14 cellular contexts compared by ENCODE assay signal in genomic region chr14:100131181-100131580, GRCh38. TPM values are rescaled to one million over a fixed set of nuclear protein-coding genes. Genes with fewer than 3 reads are reported as not detected.
A peak's percentile ranks its signal among the peaks of the same experiment; 100 is the strongest.
DNase-seq lines count a peak whose midpoint lies in the region; ATAC-seq and TF ChIP-seq lines count a peak whose summit lies in the region.
"Had no signal": no experiment of that assay in that cellular context is flagged by ENCODE, and none has a peak within 500 bp of the region (broad histone marks: within the 10 kb centered on the region; RNA-seq: fewer than 3 reads in every experiment).

No MANE protein-coding gene starts in this region.

- peaks cover 34% of the 10 kb centered on the region for H3K36me3 Mint-ChIP-seq in nephron progenitor cell (ENCODE audit: low read depth)
- peaks cover 68% of the 10 kb centered on the region for H3K36me3 Mint-ChIP-seq in activated CD8-positive, alpha-beta memory T cell treated with anti-CD3 and anti-CD28 coated beads, Interleukin-2, amount 10 ng/mL, durations not matched to agents 7 days and 5 days

- peak; percentile 11 for DNase-seq in DMS53 (lab: John Stamatoyannopoulos, UW)
- DNase-seq in DMS53 treated with DMSO at 0.1 percent for 48 hours (lab: John Stamatoyannopoulos, UW; ENCODE audit: unreplicated experiment): no peak
- peak; percentile 45 for DNase-seq in NCI-H510A (lab: John Stamatoyannopoulos, UW)
- DNase-seq in effector memory CD4-positive, alpha-beta T cell: no peak
- no peak for DNase-seq in nephron progenitor cell
- no peak for DNase-seq in activated CD8-positive, alpha-beta memory T cell treated with anti-CD3 and anti-CD28 coated beads, Interleukin-2, amount 10 ng/mL, durations not matched to agents 7 days and 5 days
- DNase-seq in Karpas-422: no peak
- DNase-seq: 8988T; activated CD8-positive, alpha-beta memory T cell treated with anti-CD3 and anti-CD28 coated beads, Interleukin-2, amount 50 U/mL, for 48 hours; central memory CD4-positive, alpha-beta T cell; NCI-H2029 treated with DMSO at 0.1 percent for 48 hours; PC-3 had no signal

- H3K27ac ChIP-seq in effector memory CD4-positive, alpha-beta T cell (ENCODE audit: insufficient read depth, low read length, poor library complexity, severe bottlenecking): peak overlapping the region; percentile 21
- H3K27ac ChIP-seq in Karpas-422 (ENCODE audit: low read length): no peak overlapping the region

- no peaks in the 10 kb centered on the region for H3K27me3 ChIP-seq in effector memory CD4-positive, alpha-beta T cell (replicated peaks; ENCODE audit: control insufficient read depth, insufficient read depth, low read length, poor library complexity, severe bottlenecking)
- no peaks in the 10 kb centered on the region for H3K27me3 ChIP-seq in Karpas-422 (ENCODE audit: low read length)

- H3K27ac Mint-ChIP-seq in nephron progenitor cell: peak overlapping the region; percentile 79
- H3K27ac Mint-ChIP-seq in activated CD8-positive, alpha-beta memory T cell treated with anti-CD3 and anti-CD28 coated beads, Interleukin-2, amount 10 ng/mL, durations not matched to agents 7 days and 5 days: no peak overlapping the region
- H3K27ac Mint-ChIP-seq: T-helper 1 cell treated with Interleukin-12 subunit alpha and Interleukin-12 subunit beta and Interleukin-4 antibody, amounts not matched to agents 30 μg/mL and 1 μg/mL, for 36 hours had no signal

- H3K4me3 Mint-ChIP-seq in nephron progenitor cell: no peak overlapping the region
- no peak overlapping the region for H3K4me3 Mint-ChIP-seq in activated CD8-positive, alpha-beta memory T cell treated with anti-CD3 and anti-CD28 coated beads, Interleukin-2, amount 10 ng/mL, durations not matched to agents 7 days and 5 days
- H3K4me3 Mint-ChIP-seq: T-helper 1 cell treated with Interleukin-12 subunit alpha and Interleukin-12 subunit beta and Interleukin-4 antibody, amounts not matched to agents 30 μg/mL and 1 μg/mL, for 36 hours had no signal

- H3K79me2 ChIP-seq in Karpas-422 (ENCODE audit: low read length): no peaks in the 10 kb centered on the region

- no peak overlapping the region for H3K4me2 ChIP-seq in Karpas-422 (ENCODE audit: low read depth, low read length, poor library complexity, severe bottlenecking)

- ATAC-seq in activated CD8-positive, alpha-beta memory T cell treated with anti-CD3 and anti-CD28 coated beads, Interleukin-2, amount 10 ng/mL, durations not matched to agents 7 days and 5 days: no peak
- no peak for ATAC-seq in HG03432 (IDR thresholded peaks at IDR 0.05; ENCODE audit: unreplicated experiment)
- ATAC-seq: PC-3 had no signal

- H3K4me1 ChIP-seq in effector memory CD4-positive, alpha-beta T cell (ENCODE audit: control insufficient read depth, insufficient read depth, low read length, poor library complexity, severe bottlenecking): no peaks in the 10 kb centered on the region
- no peaks in the 10 kb centered on the region for H3K4me1 ChIP-seq in Karpas-422 (ENCODE audit: low read length)

- no peaks in the 10 kb centered on the region for H3K9me2 ChIP-seq in Karpas-422 (replicated peaks; ENCODE audit: insufficient read depth, low read length)

- no peak for TF ChIP-seq CTCF in nephron progenitor cell (IDR thresholded peaks at IDR 0.05)

- CTCF ChIA-PET in activated CD8-positive, alpha-beta memory T cell treated with anti-CD3 and anti-CD28 coated beads, Interleukin-2, amount 10 ng/mL, durations not matched to agents 7 days and 5 days (lab: Charles Lee): interaction anchor here (1.0 kb wide), 1 partner anchor 62 kb away, joined by 4 read pairs; no protein-coding TSS in a partner anchor

- no peaks in the 10 kb centered on the region for H3K9me3 ChIP-seq in effector memory CD4-positive, alpha-beta T cell (ENCODE audit: control insufficient read depth, low read length)
- no peaks in the 10 kb centered on the region for H3K9me3 ChIP-seq in Karpas-422 (ENCODE audit: low read length)

- peaks cover 4% of the 10 kb centered on the region for H3K27me3 Mint-ChIP-seq in nephron progenitor cell (ENCODE audit: low read depth, poor library complexity)
- H3K27me3 Mint-ChIP-seq in activated CD8-positive, alpha-beta memory T cell treated with anti-CD3 and anti-CD28 coated beads, Interleukin-2, amount 10 ng/mL, durations not matched to agents 7 days and 5 days: no peaks in the 10 kb centered on the region

- no peaks in the 10 kb centered on the region for H3K9me3 Mint-ChIP-seq in nephron progenitor cell
- no peaks in the 10 kb centered on the region for H3K9me3 Mint-ChIP-seq in activated CD8-positive, alpha-beta memory T cell treated with anti-CD3 and anti-CD28 coated beads, Interleukin-2, amount 10 ng/mL, durations not matched to agents 7 days and 5 days (ENCODE audit: low read depth)
- H3K9me3 Mint-ChIP-seq: T-helper 1 cell treated with Interleukin-12 subunit alpha and Interleukin-12 subunit beta and Interleukin-4 antibody, amounts not matched to agents 30 μg/mL and 1 μg/mL, for 36 hours had no signal

- H3K36me3 ChIP-seq in effector memory CD4-positive, alpha-beta T cell (ENCODE audit: control insufficient read depth, insufficient read depth, low read length): peaks cover 98% of the 10 kb centered on the region
- H3K36me3 ChIP-seq in Karpas-422 (ENCODE audit: insufficient read depth, low read length): no peaks in the 10 kb centered on the region

- no peak overlapping the region for H3K9ac ChIP-seq in Karpas-422 (ENCODE audit: low read length)

- no peak overlapping the region for H3K4me3 ChIP-seq in effector memory CD4-positive, alpha-beta T cell (ENCODE audit: insufficient read depth, low read depth, low read length, poor library complexity, severe bottlenecking)
- no peak overlapping the region for H3K4me3 ChIP-seq in Karpas-422 (ENCODE audit: low read length)

- no peak overlapping the region for H2AFZ ChIP-seq in Karpas-422 (ENCODE audit: low read length)

- no peaks in the 10 kb centered on the region for H4K20me1 ChIP-seq in Karpas-422 (ENCODE audit: insufficient read depth, low read depth, low read length)

- H3K4me1 Mint-ChIP-seq in nephron progenitor cell: peaks cover 15% of the 10 kb centered on the region
- no peaks in the 10 kb centered on the region for H3K4me1 Mint-ChIP-seq in activated CD8-positive, alpha-beta memory T cell treated with anti-CD3 and anti-CD28 coated beads, Interleukin-2, amount 10 ng/mL, durations not matched to agents 7 days and 5 days

RNA-seq across cellular contexts. Expression of gene DEGS2, which starts 28.3 kb away (rescaled TPM):
- not detected for total RNA-seq in activated CD8-positive, alpha-beta memory T cell treated with anti-CD3 and anti-CD28 coated beads, Interleukin-2, amount 10 ng/mL, durations not matched to agents 7 days and 5 days
- 0.43 TPM in 1 of 2 replicates, not detected in the other for total RNA-seq in Karpas-422 (2014; rRNA removed; shearing (Covaris generic); ENCODE audit: low replicate concordance)

Comparison
In these comparisons a context has a peak if more than half of its experiments do, and no peak if none do; other contexts are left out.
1. DNase-seq: peak in DMS53 (single experiment) and NCI-H510A (single experiment); none in DMS53 treated with DMSO at 0.1 percent for 48 hours (single experiment), effector memory CD4-positive, alpha-beta T cell (0 of 3), nephron progenitor cell (single experiment), activated CD8-positive, alpha-beta memory T cell treated with anti-CD3 and anti-CD28 coated beads, Interleukin-2, amount 10 ng/mL, durations not matched to agents 7 days and 5 days (single experiment) and Karpas-422 (single experiment).